ENCODE assay signal across 8 cellular contexts in the genomic region with DNA sequence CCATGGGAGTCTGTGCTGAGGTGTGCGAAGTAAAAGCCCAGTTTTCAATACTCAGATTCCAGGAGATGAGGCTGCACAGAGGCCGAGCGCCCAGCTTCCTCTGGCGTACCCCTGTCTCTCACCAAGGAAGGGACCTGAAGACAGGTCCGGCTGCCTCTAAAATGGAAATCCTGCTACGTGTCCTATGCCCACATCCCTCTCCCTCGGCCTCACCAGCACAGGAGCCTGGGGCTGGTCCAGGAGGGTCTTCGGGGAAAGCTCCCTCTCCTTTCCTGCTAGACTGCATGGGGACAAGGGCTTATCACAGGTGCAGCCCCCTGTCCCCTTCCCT. TPM values are rescaled to one million over a fixed set of nuclear protein-coding genes. Genes with fewer than 3 reads are reported as not detected.
DNase-seq lines count a peak whose midpoint lies in the region; ATAC-seq and TF ChIP-seq lines count a peak whose summit lies in the region.

No MANE protein-coding gene starts in this region.

- H3K27me3 ChIP-seq in ACC112 (ENCODE audit: insufficient read depth, low read length) = no peaks in the 10 kb centered on the region
- no peaks in the 10 kb centered on the region for H3K27me3 ChIP-seq in body of pancreas

- H3K9me3 ChIP-seq in body of pancreas (no peaks in the 10 kb centered on the region), mucosa of descending colon (no peaks in the 10 kb centered on the region)

- peaks cover 11% of the 10 kb centered on the region for H3K79me2 ChIP-seq in ACC112 (ENCODE audit: control insufficient read depth, insufficient read depth, low read length, unreplicated experiment)

- H3K4me1 ChIP-seq in ACC112 (ENCODE audit: control insufficient read depth, insufficient read depth, low read length, unreplicated experiment) = peaks cover 15% of the 10 kb centered on the region
- peaks cover 40% of the 10 kb centered on the region for H3K4me1 ChIP-seq in body of pancreas
- peaks cover 11% of the 10 kb centered on the region for H3K4me1 ChIP-seq in mucosa of descending colon (ENCODE audit: low read depth)

- H3K27ac ChIP-seq in ACC112 (ENCODE audit: low read depth, low read length) (no peak overlapping the region), body of pancreas (peak overlapping the region; percentile 39 to 93 (median 88))

- intact Hi-C loops in body of pancreas (cut with DNase I) = no loop called here
- intact Hi-C loops in mucosa of descending colon (cut with DNase I, micrococcal nuclease) = no loop called here

- TF ChIP-seq POLR2A in body of pancreas (IDR thresholded peaks at IDR 0.05) = no peak

- no peaks in the 10 kb centered on the region for H3K36me3 ChIP-seq in ACC112 (ENCODE audit: insufficient read depth, low read length)
- peaks cover 0 to 4% of the 10 kb centered on the region in 2 donors for H3K36me3 ChIP-seq in body of pancreas (replicated peaks in 1 of 2; ENCODE audit: insufficient read depth in 1 of 2, low read depth in 2 of 2)
- no peaks in the 10 kb centered on the region for H3K36me3 ChIP-seq in mucosa of descending colon (ENCODE audit: low read depth)

- peak overlapping the region; percentile 89 for H3K4me3 ChIP-seq in ACC112 (ENCODE audit: low read depth, low read length)
- peak overlapping the region; percentile 77 to 97 for H3K4me3 ChIP-seq in body of pancreas
- H3K4me3 ChIP-seq in mucosa of descending colon = peak overlapping the region; percentile 75

- 3 to 4% methylated on average over 8 of the region's 8 CpGs for WGBS in body of pancreas, 2 donors

- TF ChIP-seq CTCF in body of pancreas (IDR thresholded peaks at IDR 0.05) (no peak), mucosa of descending colon (IDR thresholded peaks at IDR 0.05) (no peak)

- peak overlapping the region; percentile 26 for H2AFZ ChIP-seq in ACC112 (ENCODE audit: low read length, unreplicated experiment)

- DNase-seq in body of pancreas = no peak
- DNase-seq in mucosa of descending colon = no peak
- no peak for DNase-seq in NCI-H524 treated with DMSO at 0.1 percent for 48 hours (lab: John Stamatoyannopoulos, UW)
- DNase-seq in 8988T = no peak
- DNase-seq in NCI-H1694 treated with DMSO at 0.1 percent for 48 hours (lab: John Stamatoyannopoulos, UW) = no peak
- no peak for DNase-seq in stimulated activated CD4-positive, alpha-beta T cell treated with anti-CD3 and anti-CD28 coated beads, Interleukin-12 subunit alpha, Interleukin-12 subunit beta, amount 100 ng/mL, for 4 hours

- ATAC-seq in HG03095 (IDR thresholded peaks at IDR 0.05; ENCODE audit: unreplicated experiment) (peak; percentile 11), body of pancreas (no peak), mucosa of descending colon (peak; percentile 2)

RNA-seq across cellular contexts. Expression of a gene that starts 0.4 kb away (rescaled TPM):
- total RNA-seq in body of pancreas (10 to 100 TPM; 65.9 to 68.7 TPM), mucosa of descending colon (10 to 100 TPM; 24.3 to 42.1 (median 37.3) TPM)

RNA-seq across cellular contexts. Expression of a gene that starts 5.6 kb away (rescaled TPM):
- total RNA-seq in body of pancreas = 10 to 100 TPM; 10.9 to 71.2 TPM
- total RNA-seq in mucosa of descending colon = 10 to 100 TPM; 10.6 to 15.7 (median 13.9) TPM

RNA-seq across cellular contexts. Expression of a gene that starts 26.2 kb away (rescaled TPM):
- total RNA-seq in body of pancreas = 100 to 1,000 TPM; 158 to 203 TPM
- total RNA-seq in mucosa of descending colon = 100 to 1,000 TPM; 339 to 490 (median 479) TPM

RNA-seq across cellular contexts. Expression of a gene that starts 31.4 kb away (rescaled TPM):
- total RNA-seq in body of pancreas = 100 to 1,000 TPM; 210 to 216 TPM
- 100 to 1,000 TPM; 165 to 182 (median 178) TPM for total RNA-seq in mucosa of descending colon

RNA-seq across cellular contexts. Expression of a gene that starts 41.0 kb away (rescaled TPM):
- total RNA-seq in body of pancreas = 1 to 10 TPM in 1 of 2 donors, under 1 TPM in 1; 0.33 to 1.6 TPM
- total RNA-seq in mucosa of descending colon = 1 to 10 TPM in 2 of 3 donors, under 1 TPM in 1; 0.55 to 8.9 (median 1.5) TPM
